In the genomic region with DNA sequence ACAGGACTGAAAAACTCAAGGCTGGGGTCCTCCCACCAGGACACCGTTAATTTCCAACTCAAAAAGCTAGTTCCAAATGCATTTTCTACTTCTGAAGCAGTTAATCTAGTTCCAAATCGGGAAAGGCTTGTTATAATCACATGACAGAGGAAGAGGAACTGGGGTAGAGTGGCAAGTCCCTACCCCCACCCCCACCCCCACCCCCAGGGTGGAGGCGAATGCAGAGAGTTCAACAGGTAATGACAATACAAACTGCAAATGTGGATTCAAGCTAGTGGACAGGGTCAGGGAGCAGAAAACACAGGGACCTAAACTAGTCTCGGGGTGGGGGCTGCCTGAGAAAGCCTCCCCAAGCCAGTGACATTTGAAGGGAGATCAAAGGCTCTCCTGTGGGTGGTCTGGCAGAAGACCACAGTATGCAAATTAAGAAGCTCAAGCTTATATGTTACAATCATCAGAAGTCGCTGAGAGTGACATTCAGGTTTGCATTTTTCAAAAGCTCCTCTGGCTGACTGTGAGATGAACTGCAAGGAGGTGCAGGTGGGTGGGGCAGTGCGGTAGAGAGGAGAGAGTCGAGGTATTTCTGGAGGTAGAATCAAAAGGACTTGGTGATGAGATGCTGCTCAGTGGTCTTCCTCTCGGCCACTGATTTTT, we compare ENCODE assay signal across 8 cellular contexts. TPM values are rescaled to one million over a fixed set of nuclear protein-coding genes. Genes with fewer than 3 reads are reported as not detected.
DNase-seq lines count a peak whose midpoint lies in the region; ATAC-seq and TF ChIP-seq lines count a peak whose summit lies in the region.

No MANE protein-coding gene starts in this region.

- peak; percentile 63 for TF ChIP-seq POLR2A in GM18505 (IDR thresholded peaks at IDR 0.05; ENCODE audit: borderline replicate concordance, extremely low read depth, insufficient read depth, insufficient read length)

- peaks cover 87% of the 10 kb centered on the region for H3K4me1 Mint-ChIP-seq in activated naive CD8-positive, alpha-beta T cell treated with anti-CD3 and anti-CD28 coated beads for 36 hours

- no peaks in the 10 kb centered on the region for H3K9me3 Mint-ChIP-seq in activated naive CD8-positive, alpha-beta T cell treated with anti-CD3 and anti-CD28 coated beads for 36 hours

- H3K36me3 Mint-ChIP-seq in activated naive CD8-positive, alpha-beta T cell treated with anti-CD3 and anti-CD28 coated beads for 36 hours: peaks cover 7% of the 10 kb centered on the region

- peak; percentile 55 for ATAC-seq in GM18505 (IDR thresholded peaks at IDR 0.05; ENCODE audit: unreplicated experiment)
- ATAC-seq in GM21717 (IDR thresholded peaks at IDR 0.05; ENCODE audit: unreplicated experiment): peak; percentile 44

- H3K4me3 Mint-ChIP-seq in activated naive CD8-positive, alpha-beta T cell treated with anti-CD3 and anti-CD28 coated beads for 36 hours: peak overlapping the region; percentile 77

- H3K27me3 Mint-ChIP-seq in activated naive CD8-positive, alpha-beta T cell treated with anti-CD3 and anti-CD28 coated beads for 36 hours: no peaks in the 10 kb centered on the region

- peak overlapping the region; percentile 88 for H3K27ac Mint-ChIP-seq in activated naive CD8-positive, alpha-beta T cell treated with anti-CD3 and anti-CD28 coated beads for 36 hours

- peak; percentile 69 for DNase-seq in MV-4-11 (lab: John Stamatoyannopoulos, UW)
- DNase-seq in activated naive CD8-positive, alpha-beta T cell treated with anti-CD3 and anti-CD28 coated beads for 36 hours: peak; percentile 71
- DNase-seq in stimulated activated naive CD4-positive, alpha-beta T cell treated with Interleukin-2 at 50 U/mL for 16 hours (lab: John Stamatoyannopoulos, UW): peak; percentile 22
- DNase-seq in NCI-H1436 treated with DMSO at 0.1 percent for 48 hours (lab: John Stamatoyannopoulos, UW): no peak
- DNase-seq in NCI-H1092 treated with DMSO at 0.1 percent for 48 hours (lab: John Stamatoyannopoulos, UW): no peak
- no peak for DNase-seq in GM19240 (ENCODE audit: insufficient read length, low spot score)

RNA-seq across cellular contexts. Expression of a gene that starts 56.4 kb away (rescaled TPM):
- total RNA-seq in activated naive CD8-positive, alpha-beta T cell treated with anti-CD3 and anti-CD28 coated beads for 36 hours: 100 to 1,000 TPM; 103 to 107 TPM

RNA-seq across cellular contexts. Expression of a gene that starts 59.8 kb away (rescaled TPM):
- total RNA-seq in activated naive CD8-positive, alpha-beta T cell treated with anti-CD3 and anti-CD28 coated beads for 36 hours: 100 to 1,000 TPM; 161 to 165 TPM

Comparison
In these comparisons a context has a peak if more than half of its experiments do, and no peak if none do; other contexts are left out.
1. DNase-seq: peak in MV-4-11 (single experiment), activated naive CD8-positive, alpha-beta T cell treated with anti-CD3 and anti-CD28 coated beads for 36 hours (single experiment) and stimulated activated naive CD4-positive, alpha-beta T cell treated with Interleukin-2 at 50 U/mL for 16 hours (single experiment); none in NCI-H1436 treated with DMSO at 0.1 percent for 48 hours (single experiment), NCI-H1092 treated with DMSO at 0.1 percent for 48 hours (single experiment) and GM19240 (single experiment).